Comparison of ENCODE assay signal across 10 cellular contexts in genomic region chr4:102687982-102688433, GRCh38.
DNase-seq lines count a peak whose midpoint lies in the region; ATAC-seq lines count a peak whose summit lies in the region.
"Had no signal": no experiment of that assay in that cellular context is flagged by ENCODE, and none has a peak within 500 bp of the region (broad histone marks: within the 10 kb centered on the region; RNA-seq: fewer than 3 reads in every experiment).

No MANE protein-coding gene starts in this region.

- DNase-seq in trophoblast cell (no peak), NCI-H526 (lab: John Stamatoyannopoulos, UW) (no peak), GOT3 (lab: John Stamatoyannopoulos, UW) (no peak)
- DNase-seq in central memory CD4-positive, alpha-beta T cell: no peak
- DNase-seq: stimulated activated naive CD4-positive, alpha-beta T cell had no signal

- H2BK12ac ChIP-seq in trophoblast cell (ENCODE audit: low read length): peak overlapping the region; percentile 82

- no peak overlapping the region for H3K4ac ChIP-seq in trophoblast cell (ENCODE audit: low read depth, low read length)

- H3K27me3 ChIP-seq in trophoblast cell (ENCODE audit: insufficient read depth, low read length): no peaks in the 10 kb centered on the region

- peak overlapping the region; percentile 51 for H3K27ac ChIP-seq in trophoblast cell (ENCODE audit: low read depth, low read length)

- H2BK5ac ChIP-seq in trophoblast cell (ENCODE audit: low read depth, low read length, poor library complexity): no peak overlapping the region

- peaks cover 10 to 17% of the 10 kb centered on the region in 2 experiments for H3K4me1 ChIP-seq in trophoblast cell (ENCODE audit: control insufficient read depth in 1 of 2, insufficient read depth in 2 of 2, low read length in 2 of 2)

- WGBS in trophoblast cell (ENCODE audit: extremely low coverage, insufficient coverage, insufficient read length): no CpG with 5 or more reads among the region's 7 CpGs

- no peak overlapping the region for H3K4me3 ChIP-seq in trophoblast cell (ENCODE audit: low read depth, low read length)

- no peak overlapping the region for H3K9ac ChIP-seq in trophoblast cell (ENCODE audit: low read length)

- H3K79me1 ChIP-seq in trophoblast cell (ENCODE audit: low read length): peaks cover 23% of the 10 kb centered on the region

- H2AK5ac ChIP-seq in trophoblast cell (ENCODE audit: low read length): no peak overlapping the region

- ATAC-seq in GM19328 (IDR thresholded peaks at IDR 0.05; ENCODE audit: unreplicated experiment) (peak; percentile 16), HG02678 (IDR thresholded peaks at IDR 0.05; ENCODE audit: unreplicated experiment) (peak; percentile 28), HG03558 (IDR thresholded peaks at IDR 0.05; ENCODE audit: extremely low read depth, unreplicated experiment) (peak; percentile 19)
- ATAC-seq: Panc1, sciatic nerve had no signal

- H3K23ac ChIP-seq in trophoblast cell (ENCODE audit: low read length): no peak overlapping the region

- no peak overlapping the region for H3K4me2 ChIP-seq in trophoblast cell (ENCODE audit: low read length)

- peak overlapping the region; percentile 81 for H3K18ac ChIP-seq in trophoblast cell (ENCODE audit: low read length)

- H2BK120ac ChIP-seq in trophoblast cell (ENCODE audit: insufficient read depth, low read length, poor library complexity): peak overlapping the region; percentile 64

- H2AFZ ChIP-seq in trophoblast cell (ENCODE audit: insufficient read depth, low read length, poor library complexity): no peak overlapping the region

- peak overlapping the region; percentile 79 for H4K91ac ChIP-seq in trophoblast cell (ENCODE audit: low read depth, low read length)

- H4K8ac ChIP-seq in trophoblast cell (ENCODE audit: low read depth, low read length): peak overlapping the region; percentile 59

- peaks cover 2% of the 10 kb centered on the region for H3K79me2 ChIP-seq in trophoblast cell (ENCODE audit: control insufficient read depth, insufficient read depth, low read length, poor library complexity)

- H3K36me3 ChIP-seq in trophoblast cell (ENCODE audit: control insufficient read depth in 1 of 2, insufficient read depth in 2 of 2, low read length in 2 of 2): peaks cover 2 to 8% of the 10 kb centered on the region in 2 experiments

- no peak overlapping the region for H4K12ac ChIP-seq in trophoblast cell (ENCODE audit: low read depth, low read length)

- H3K14ac ChIP-seq in trophoblast cell (ENCODE audit: low read length): peak overlapping the region; percentile 54

- H3K9me3 ChIP-seq in trophoblast cell (ENCODE audit: insufficient read depth, low read depth, low read length): no peaks in the 10 kb centered on the region
